In the genomic region with DNA sequence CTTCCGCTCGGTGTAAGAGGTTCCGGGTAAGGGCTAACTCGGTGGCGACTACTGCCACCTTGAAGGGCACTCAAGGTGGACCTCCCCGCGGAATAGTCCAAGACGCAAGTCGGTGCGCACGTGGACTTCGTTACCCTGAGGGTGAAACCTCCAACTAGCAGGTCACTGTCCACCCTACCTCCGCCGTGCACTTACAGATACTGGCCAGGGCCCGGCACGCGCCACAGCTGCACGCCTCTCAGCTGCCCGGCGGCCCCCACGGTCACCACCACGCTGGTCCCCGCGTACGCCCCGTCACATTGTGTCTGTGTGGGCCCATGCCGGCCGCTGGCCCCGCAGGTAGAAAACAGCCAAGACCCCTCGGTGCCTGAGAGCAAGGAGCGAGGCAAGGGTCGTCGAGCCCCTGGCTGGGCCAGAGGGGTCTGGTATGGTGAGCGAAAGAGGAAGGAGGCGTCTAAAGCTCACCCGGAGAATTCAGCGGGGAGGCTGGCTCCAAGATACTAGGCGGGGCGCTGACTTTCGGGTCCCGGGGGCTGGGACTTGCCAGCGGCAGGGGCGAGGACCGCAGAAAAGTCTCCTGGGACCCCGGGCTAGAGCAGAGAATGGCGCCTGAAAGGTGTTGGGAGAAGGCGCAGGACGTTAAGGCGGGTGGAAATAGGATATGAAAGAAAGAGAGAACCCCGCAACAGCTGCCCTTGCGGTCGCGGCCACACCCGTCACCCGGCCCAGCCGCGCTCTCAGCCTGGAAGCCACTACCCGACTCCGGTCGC, we compare ENCODE assay signal across 8 cellular contexts. TPM values are rescaled to one million over a fixed set of nuclear protein-coding genes. Genes with fewer than 3 reads are reported as not detected.
A peak's percentile ranks its signal among the peaks of the same experiment; 100 is the strongest.
DNase-seq lines count a peak whose midpoint lies in the region; ATAC-seq and TF ChIP-seq lines count a peak whose summit lies in the region.

No MANE protein-coding gene starts in this region.

- H3K4me3 ChIP-seq in duodenal mucosa (ENCODE audit: low read depth in 1 of 2, low read length in 2 of 2): peak overlapping the region; percentile 78 to 81

- H3K9me3 Mint-ChIP-seq in naive B cell: no peaks in the 10 kb centered on the region

- ATAC-seq in naive B cell (ENCODE audit: low read depth in 2 of 2) (peak; percentile 74 to 75), GM18519 (IDR thresholded peaks at IDR 0.05; ENCODE audit: low FRiP score, unreplicated experiment) (no peak), GM21528 (IDR thresholded peaks at IDR 0.05; ENCODE audit: low FRiP score, unreplicated experiment) (no peak)

- peaks cover 0 to 5% of the 10 kb centered on the region in 2 donors for H3K36me3 Mint-ChIP-seq in naive B cell

- peaks cover 8 to 22% (median 16%) of the 10 kb centered on the region in 3 donors for H3K27me3 Mint-ChIP-seq in naive B cell

- TF ChIP-seq CTCF in GM10266 (IDR thresholded peaks at IDR 0.05; ENCODE audit: control insufficient read depth, insufficient read depth, low read depth, missing control alignments): no peak

- H3K27me3 ChIP-seq in duodenal mucosa (ENCODE audit: control insufficient read depth in 1 of 2, insufficient read depth in 2 of 2, low read length in 2 of 2): peaks cover 0 to 4% of the 10 kb centered on the region in 2 donors

- no peak overlapping the region for H3K27ac ChIP-seq in duodenal mucosa (ENCODE audit: low read depth, low read length)

- peak overlapping the region; percentile 89 to 94 (median 91) for H3K4me3 Mint-ChIP-seq in naive B cell

- H3K36me3 ChIP-seq in duodenal mucosa (ENCODE audit: control insufficient read depth in 1 of 2, insufficient read depth in 2 of 2, low read length in 2 of 2): peaks cover 0 to 6% of the 10 kb centered on the region in 2 donors

- H3K4me1 Mint-ChIP-seq in naive B cell: peaks cover 16 to 32% (median 27%) of the 10 kb centered on the region in 3 donors

- peak overlapping the region; percentile 61 to 73 for H3K9ac ChIP-seq in duodenal mucosa (ENCODE audit: low read depth in 1 of 2, low read length in 2 of 2)

- H3K9me3 ChIP-seq in duodenal mucosa (ENCODE audit: control insufficient read depth in 1 of 2, low read length in 2 of 2): no peaks in the 10 kb centered on the region

- peak; percentile 63 for DNase-seq in GM10266 (ENCODE audit: extremely low spot score)
- DNase-seq in NOMO-1 treated with dmso at 0.1 percent for 144 hours (lab: John Stamatoyannopoulos, UW; ENCODE audit: unreplicated experiment): peak; percentile 54
- peak; percentile 63 for DNase-seq in naive B cell
- DNase-seq in NCI-H526 treated with DMSO at 0.1 percent for 48 hours (lab: John Stamatoyannopoulos, UW): no peak
- DNase-seq in LoVo (ENCODE audit: low spot score): no peak

- H3K27ac Mint-ChIP-seq in naive B cell: peak overlapping the region in 3 of 6 donors; percentile 11 to 83 (median 41)

- peaks cover 14 to 33% of the 10 kb centered on the region in 2 donors for H3K4me1 ChIP-seq in duodenal mucosa (ENCODE audit: control insufficient read depth in 1 of 2, insufficient read depth in 2 of 2, low read length in 2 of 2)

RNA-seq across cellular contexts. Expression of gene LTK, which starts 0.9 kb away (rescaled TPM):
- under 1 TPM in 1 of 6 donors, not detected in 5; 0.35 TPM for polyA plus RNA-seq in naive B cell (ENCODE audit: low read depth in 6 of 6)

RNA-seq across cellular contexts. Expression of gene ITPKA, which starts 19.0 kb away (rescaled TPM):
- polyA plus RNA-seq in naive B cell (ENCODE audit: low read depth in 6 of 6): not detected

RNA-seq across cellular contexts. Expression of gene RPAP1, which starts 31.4 kb away (rescaled TPM):
- polyA plus RNA-seq in naive B cell (ENCODE audit: low read depth in 6 of 6): 10 to 100 TPM in 4 of 6 donors, 1 to 10 TPM in 2; 6.9 to 18.0 (median 11.4) TPM

RNA-seq across cellular contexts. Expression of gene TYRO3, which starts 46.3 kb away (rescaled TPM):
- polyA plus RNA-seq in naive B cell (ENCODE audit: low read depth in 6 of 6): not detected

Comparison
In these comparisons a context has a peak if more than half of its experiments do, and no peak if none do; other contexts are left out.
1. DNase-seq: peak in GM10266 (single experiment), NOMO-1 treated with dmso at 0.1 percent for 144 hours (single experiment) and naive B cell (single experiment); none in NCI-H526 treated with DMSO at 0.1 percent for 48 hours (single experiment) and LoVo (single experiment).
2. ATAC-seq: peak in naive B cell (2 of 2); none in GM18519 (single experiment) and GM21528 (single experiment).